Comparison of ENCODE assay signal across 9 cellular contexts in genomic region chr19:488505-489417, GRCh38. TPM values are rescaled to one million over a fixed set of nuclear protein-coding genes. Genes with fewer than 3 reads are reported as not detected.
DNase-seq lines count a peak whose midpoint lies in the region; ATAC-seq and TF ChIP-seq lines count a peak whose summit lies in the region.
"Had no signal": no experiment of that assay in that cellular context is flagged by ENCODE, and none has a peak within 500 bp of the region (broad histone marks: within the 10 kb centered on the region; RNA-seq: fewer than 3 reads in every experiment).

No MANE protein-coding gene starts in this region.

- H3K9ac ChIP-seq in duodenal mucosa (ENCODE audit: low read depth in 1 of 2, low read length in 2 of 2): peak overlapping the region; percentile 75 to 82

- TF ChIP-seq CTCF in BJ (IDR thresholded peaks at IDR 0.05; ENCODE audit: insufficient read depth, low read depth, low read length): no peak
- TF ChIP-seq CTCF in lung (IDR thresholded peaks at IDR 0.05; ENCODE audit: control extremely low read depth, extremely low read depth): no peak

- DNase-seq in BJ (ENCODE audit: low read depth) (peak; percentile 59), NCI-H774 (lab: John Stamatoyannopoulos, UW) (peak; percentile 94), lung (ENCODE audit: low spot score) (peak; percentile 96)
- peak; percentile 95 for DNase-seq in activated CD4-positive, alpha-beta memory T cell treated with anti-CD3 and anti-CD28 coated beads for 36 hours
- peak; percentile 79 to 89 (median 85) for DNase-seq in stimulated activated CD4-positive, alpha-beta T cell treated with anti-CD3 and anti-CD28 coated beads, TNF-alpha, amount 100 ng/mL, for 1 hour (ENCODE audit: low read depth in 3 of 3, low spot score in 1 of 3)

- ATAC-seq in GM19372 (IDR thresholded peaks at IDR 0.05; ENCODE audit: low read depth, unreplicated experiment): peak; percentile 86
- peak; percentile 68 for ATAC-seq in HG03571 (IDR thresholded peaks at IDR 0.05; ENCODE audit: unreplicated experiment)
- ATAC-seq in lung (ENCODE audit: insufficient read depth, low FRiP score): peak; percentile 96

- CTCF ChIA-PET in BJ (lab: Yijun Ruan, JAX): interaction anchor here (0.9 to 1.6 kb wide), 2 partner anchors 18 to 22 kb away, joined by 3 to 6 read pairs; no protein-coding TSS in a partner anchor
- CTCF ChIA-PET in activated CD4-positive, alpha-beta memory T cell treated with anti-CD3 and anti-CD28 coated beads for 36 hours (lab: Charles Lee): interaction anchor here (0.6 to 1.8 kb wide), 5 partner anchors 9 to 193 kb away, joined by 3 to 17 read pairs (median 8); no protein-coding TSS in a partner anchor

- H3K9me3 ChIP-seq in duodenal mucosa (ENCODE audit: control insufficient read depth in 1 of 2, low read length in 2 of 2) (no peaks in the 10 kb centered on the region), lung (ENCODE audit: control insufficient read depth in 2 of 2, insufficient read depth in 1 of 2, low read length in 1 of 2) (no peaks in the 10 kb centered on the region)

- peaks cover 2% of the 10 kb centered on the region for H3K9me3 Mint-ChIP-seq in activated CD4-positive, alpha-beta memory T cell treated with anti-CD3 and anti-CD28 coated beads for 36 hours

- intact Hi-C loops in activated CD4-positive, alpha-beta memory T cell treated with anti-CD3 and anti-CD28 coated beads for 36 hours (cut with micrococcal nuclease): loop anchor here (1.0 kb wide), 1 partner anchor 19 kb away; the partner anchor contains the start of gene TPGS1

- H3K4me1 ChIP-seq in duodenal mucosa (ENCODE audit: control insufficient read depth in 1 of 2, insufficient read depth in 2 of 2, low read length in 2 of 2) (peaks cover 0 to 4% of the 10 kb centered on the region in 2 donors), lung (ENCODE audit: control insufficient read depth in 2 of 2, insufficient read depth in 2 of 2, low read length in 2 of 2) (peaks cover 0 to 4% of the 10 kb centered on the region in 2 donors)

- H3K36me3 ChIP-seq in BJ (ENCODE audit: control insufficient read depth, insufficient read depth, low read length): no peaks in the 10 kb centered on the region
- H3K36me3 ChIP-seq in duodenal mucosa (ENCODE audit: control insufficient read depth in 1 of 2, insufficient read depth in 2 of 2, low read length in 2 of 2): no peaks in the 10 kb centered on the region
- no peaks in the 10 kb centered on the region for H3K36me3 ChIP-seq in lung (ENCODE audit: control insufficient read depth in 2 of 2, insufficient read depth in 2 of 2, low read length in 2 of 2)

- 1% methylated on average over 99 to 114 of the region's 114 CpGs for WGBS in lung, 2 donors

- POLR2A ChIA-PET in BJ (lab: Charles Lee): interaction anchor here (0.6 to 0.7 kb wide), 2 partner anchors 161 to 780 kb away, joined by 3 to 4 read pairs; no protein-coding TSS in a partner anchor
- POLR2A ChIA-PET in activated CD4-positive, alpha-beta memory T cell treated with anti-CD3 and anti-CD28 coated beads for 36 hours (lab: Charles Lee): interaction anchor here (0.6 to 2.3 kb wide), 4 partner anchors 18 to 145 kb away, joined by 3 to 16 read pairs (median 6); partner anchors contain the start of gene TPGS1

- peak overlapping the region; percentile 92 for H3K4me3 ChIP-seq in BJ (ENCODE audit: low read depth, low read length)
- peak overlapping the region; percentile 76 to 82 for H3K4me3 ChIP-seq in duodenal mucosa (ENCODE audit: low read depth in 1 of 2, low read length in 2 of 2)
- peak overlapping the region; percentile 92 for H3K4me3 ChIP-seq in lung

- H3K27ac Mint-ChIP-seq in activated CD4-positive, alpha-beta memory T cell treated with anti-CD3 and anti-CD28 coated beads for 36 hours: peak overlapping the region; percentile 79

- H3K36me3 Mint-ChIP-seq in activated CD4-positive, alpha-beta memory T cell treated with anti-CD3 and anti-CD28 coated beads for 36 hours: no peaks in the 10 kb centered on the region

- H3K27me3 ChIP-seq in BJ (ENCODE audit: control insufficient read depth, insufficient read depth, low read length): peaks cover 2% of the 10 kb centered on the region; the same call in 1 of the 2 replicates
- peaks cover 16% of the 10 kb centered on the region in 2 donors for H3K27me3 ChIP-seq in duodenal mucosa (ENCODE audit: control insufficient read depth in 1 of 2, insufficient read depth in 2 of 2, low read length in 2 of 2)
- no peaks in the 10 kb centered on the region for H3K27me3 ChIP-seq in lung (ENCODE audit: control insufficient read depth, insufficient read depth)

- peaks cover 12% of the 10 kb centered on the region for H3K27me3 Mint-ChIP-seq in activated CD4-positive, alpha-beta memory T cell treated with anti-CD3 and anti-CD28 coated beads for 36 hours

- peak overlapping the region; percentile 73 for H3K27ac ChIP-seq in duodenal mucosa (ENCODE audit: low read depth, low read length)
- peak overlapping the region; percentile 92 to 97 for H3K27ac ChIP-seq in lung (ENCODE audit: low read depth in 1 of 2, low read length in 1 of 2)

- peak overlapping the region; percentile 78 for H3K4me3 Mint-ChIP-seq in activated CD4-positive, alpha-beta memory T cell treated with anti-CD3 and anti-CD28 coated beads for 36 hours

- H3K4me1 Mint-ChIP-seq in activated CD4-positive, alpha-beta memory T cell treated with anti-CD3 and anti-CD28 coated beads for 36 hours (ENCODE audit: low read depth): peaks cover 5% of the 10 kb centered on the region

RNA-seq across cellular contexts. Expression of gene MADCAM1, which starts 7.5 kb away (rescaled TPM):
- 0.10 TPM in 1 of 2 replicates, not detected in the other for polyA plus RNA-seq in BJ (2011; rRNA removed)
- not detected in 2 replicates for polyA minus RNA-seq in BJ (2011; rRNA and poly(A)+ RNA removed)
- under 1 TPM; 0.22 to 0.36 TPM for total RNA-seq in activated CD4-positive, alpha-beta memory T cell treated with anti-CD3 and anti-CD28 coated beads for 36 hours
- total RNA-seq in lung: 1 to 10 TPM in 1 of 2 donors, under 1 TPM in 1; 0.80 to 4.4 TPM
- under 1 TPM; 0.24 to 0.41 TPM for polyA plus RNA-seq in lung

RNA-seq across cellular contexts. Expression of gene TPGS1, which starts 18.5 kb away (rescaled TPM):
- polyA plus RNA-seq in BJ (2011; rRNA removed): 4.5 and 6.8 TPM in 2 replicates
- 1.5 and 1.8 TPM in 2 replicates for polyA minus RNA-seq in BJ (2011; rRNA and poly(A)+ RNA removed)
- total RNA-seq in activated CD4-positive, alpha-beta memory T cell treated with anti-CD3 and anti-CD28 coated beads for 36 hours: 1 to 10 TPM; 8.1 to 8.5 TPM
- 10 to 100 TPM; 12.2 to 31.7 TPM for total RNA-seq in lung
- 10 to 100 TPM; 19.4 to 32.7 TPM for polyA plus RNA-seq in lung

RNA-seq across cellular contexts. Expression of gene SHC2, which starts 27.9 kb away (rescaled TPM):
- polyA plus RNA-seq in BJ (2011; rRNA removed) (1.3 and 3.4 TPM in 2 replicates), lung (10 to 100 TPM; 11.2 to 23.1 TPM)
- 1.0 and 2.2 TPM in 2 replicates for polyA minus RNA-seq in BJ (2011; rRNA and poly(A)+ RNA removed)
- under 1 TPM in 1 of 2 experiments, not detected in 1; 0.21 TPM for total RNA-seq in activated CD4-positive, alpha-beta memory T cell treated with anti-CD3 and anti-CD28 coated beads for 36 hours
- 10 to 100 TPM; 13.2 to 15.9 TPM for total RNA-seq in lung
- total RNA-seq: T-helper 2 cell treated with Interferon-gamma antibody and Interleukin-4, amounts not matched to agents 100 ng/mL and 5 ng/mL, for 36 hours had no signal

RNA-seq across cellular contexts. Expression of gene CDC34, which starts 42.8 kb away (rescaled TPM):
- 49.1 and 75.2 TPM in 2 replicates for polyA plus RNA-seq in BJ (2011; rRNA removed)
- polyA minus RNA-seq in BJ (2011; rRNA and poly(A)+ RNA removed): 30.5 and 34.2 TPM in 2 replicates
- total RNA-seq in activated CD4-positive, alpha-beta memory T cell treated with anti-CD3 and anti-CD28 coated beads for 36 hours: 10 to 100 TPM; 45.9 to 46.4 TPM
- total RNA-seq in lung: 10 to 100 TPM; 42.9 to 67.9 TPM
- 10 to 100 TPM; 52.3 to 89.1 TPM for polyA plus RNA-seq in lung

RNA-seq across cellular contexts. Expression of gene GZMM, which starts 55.1 kb away (rescaled TPM):
- polyA plus RNA-seq in BJ (2011; rRNA removed) (not detected in 2 replicates), lung (1 to 10 TPM; 2.4 to 3.0 TPM)
- polyA minus RNA-seq in BJ (2011; rRNA and poly(A)+ RNA removed): not detected in 2 replicates
- total RNA-seq in activated CD4-positive, alpha-beta memory T cell treated with anti-CD3 and anti-CD28 coated beads for 36 hours: 10 to 100 TPM; 27.2 to 27.4 TPM
- 1 to 10 TPM in 1 of 2 donors, under 1 TPM in 1; 0.74 to 2.6 TPM for total RNA-seq in lung

Comparison
In these comparisons a context has a peak if more than half of its experiments do, and no peak if none do; other contexts are left out.
1. Peak in every context shown above with its lines: DNase-seq, ATAC-seq, H3K4me3 ChIP-seq and H3K27ac ChIP-seq.
2. RNA of gene SHC2, which starts 27.9 kb away (total RNA-seq): 13.2 to 15.9 TPM in lung; 0.21 TPM in activated CD4-positive, alpha-beta memory T cell treated with anti-CD3 and anti-CD28 coated beads for 36 hours; every median in the first group is over 10 times any median in the second.